31 cellular contexts compared by ENCODE assay signal in the genomic region with DNA sequence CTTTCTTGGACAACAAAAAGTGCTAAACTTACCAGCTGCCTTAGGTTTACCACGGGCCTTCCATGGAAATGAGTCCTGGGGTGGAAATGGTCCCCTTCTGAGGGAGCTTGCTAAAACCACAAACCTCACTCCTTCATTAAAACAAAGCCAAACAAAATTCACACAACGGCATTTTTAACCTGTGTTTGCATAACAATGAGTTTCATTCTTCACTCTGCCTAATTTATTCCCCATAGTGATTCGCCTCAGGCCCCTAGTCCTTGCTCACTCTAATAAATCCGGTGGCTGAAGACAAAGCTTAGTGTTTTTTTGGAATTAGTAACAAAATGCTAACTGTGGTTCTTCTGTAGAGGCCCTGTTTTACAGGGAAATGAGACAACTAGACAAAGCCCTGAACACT. TPM values are rescaled to one million over a fixed set of nuclear protein-coding genes. Genes with fewer than 3 reads are reported as not detected.
"Had no signal": no experiment of that assay in that cellular context is flagged by ENCODE, and none has a peak within 500 bp of the region (broad histone marks: within the 10 kb centered on the region; RNA-seq: fewer than 3 reads in every experiment).

No MANE protein-coding gene starts in this region.

- H3K36me3 ChIP-seq: brain microvascular endothelial cell, esophagus muscularis mucosa, gastrocnemius medialis, spleen, thoracic aorta, upper lobe of left lung had no signal

- H3K27ac ChIP-seq: brain microvascular endothelial cell, esophagus muscularis mucosa, gastrocnemius medialis, spleen, thoracic aorta, upper lobe of left lung had no signal

- H3K27me3 ChIP-seq: brain microvascular endothelial cell, esophagus muscularis mucosa, gastrocnemius medialis, spleen, upper lobe of left lung had no signal

- DNase-seq: activated CD4-positive, alpha-beta memory T cell treated with anti-CD3 and anti-CD28 coated beads, Interleukin-2, amount 10 ng/mL, durations not matched to agents 7 days and 5 days; activated CD4-positive, alpha-beta T cell treated with anti-CD3 and anti-CD28 coated beads for 48 hours; activated CD4-positive, CD25-positive, alpha-beta regulatory T cell; activated effector memory CD4-positive, alpha-beta T cell treated with Interleukin-2 at 50 U/mL for 16 hours; activated naive CD4-positive, alpha-beta T cell treated with anti-CD3 and anti-CD28 coated beads, Interleukin-2, amount 50 U/mL, for 16 hours; activated naive CD8-positive, alpha-beta T cell treated with anti-CD3 and anti-CD28 coated beads, Interleukin-2, amount 50 U/mL, for 24 hours; activated T-cell treated with anti-CD3 and anti-CD28 coated beads, Interleukin-2, amount 50 U/mL, for 72 hours; anterior cingulate cortex; brain microvascular endothelial cell; caudate nucleus; dermis blood vessel endothelial cell; effector CD8-positive, alpha-beta T cell; gastrocnemius medialis; head of caudate nucleus; hypothalamus; kidney; naive thymus-derived CD4-positive, alpha-beta T cell; retina; spleen; stimulated activated CD4-positive, alpha-beta T cell treated with anti-CD3 and anti-CD28 coated beads, Interleukin-4, amount 100 ng/mL, for 1 hour; stimulated activated naive CD4-positive, alpha-beta T cell; SW 1271; T-helper 17 cell; upper lobe of left lung had no signal

- H3K9me3 ChIP-seq: esophagus muscularis mucosa, gastrocnemius medialis, spleen, thoracic aorta, upper lobe of left lung had no signal

- ATAC-seq: activated naive CD8-positive, alpha-beta T cell treated with anti-CD3 and anti-CD28 coated beads, Interleukin-2, amount 50 U/mL, for 24 hours; activated T-cell treated with anti-CD3 and anti-CD28 coated beads, Interleukin-2, amount 50 U/mL, for 72 hours; gastrocnemius medialis; naive thymus-derived CD4-positive, alpha-beta T cell; T-helper 17 cell had no signal

- H3K4me1 ChIP-seq: esophagus muscularis mucosa, gastrocnemius medialis, spleen, upper lobe of left lung had no signal

- H3K4me3 ChIP-seq: esophagus muscularis mucosa, gastrocnemius medialis, lung, spleen, thoracic aorta, upper lobe of left lung had no signal

RNA-seq across cellular contexts. Expression of a gene that starts 32.1 kb away (rescaled TPM):
- total RNA-seq: activated CD4-positive, alpha-beta memory T cell treated with anti-CD3 and anti-CD28 coated beads, Interleukin-2, amount 10 ng/mL, durations not matched to agents 7 days and 5 days; activated T-cell treated with anti-CD3 and anti-CD28 coated beads, Interleukin-2, amount 50 U/mL, for 72 hours; dermis blood vessel endothelial cell; endothelial cell of umbilical vein; esophagus muscularis mucosa; gastrocnemius medialis; kidney; lung; naive thymus-derived CD4-positive, alpha-beta T cell; neural crest cell; osteoblast; posterior vena cava; spleen; T-helper 17 cell; thoracic aorta; upper lobe of left lung had no signal
